1 cellular context compared by ENCODE assay signal in genomic region chr22:31752096-31752847, GRCh38.
TF ChIP-seq lines count a peak whose summit lies in the region.

No MANE protein-coding gene starts in this region.

TF ChIP-seq in endothelial cell of umbilical vein, 7 proteins besides CTCF, POLR2A, EP300 and RAD21 (continued from another document):
- no peak for TF ChIP-seq POLR2AphosphoS5 (IDR thresholded peaks at IDR 0.05; ENCODE audit: insufficient read depth, low read depth, low read length)
- TF ChIP-seq, protein P1, sequence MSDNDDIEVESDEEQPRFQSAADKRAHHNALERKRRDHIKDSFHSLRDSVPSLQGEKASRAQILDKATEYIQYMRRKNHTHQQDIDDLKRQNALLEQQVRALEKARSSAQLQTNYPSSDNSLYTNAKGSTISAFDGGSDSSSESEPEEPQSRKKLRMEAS (IDR thresholded peaks at IDR 0.05; ENCODE audit: insufficient read depth, insufficient read length), result no peak
- TF ChIP-seq GATA2 (IDR thresholded peaks at IDR 0.05; ENCODE audit: insufficient read depth, insufficient read length, low read depth, low read length), result no peak
- TF ChIP-seq FOS (IDR thresholded peaks at IDR 0.05; ENCODE audit: borderline replicate concordance, insufficient read depth, low read length), result no peak
- TF ChIP-seq JUN (IDR thresholded peaks at IDR 0.05; ENCODE audit: borderline replicate concordance, insufficient read depth, insufficient read length, low read depth), result no peak
- TF ChIP-seq EZH2 (IDR thresholded peaks at IDR 0.05; ENCODE audit: borderline replicate concordance, low read depth, low read length, severe bottlenecking), result no peak
